ENCODE assay signal across 5 cellular contexts in genomic region chr3:183714622-183715021, GRCh38.
"Had no signal": no experiment of that assay in that cellular context is flagged by ENCODE, and none has a peak within 500 bp of the region (broad histone marks: within the 10 kb centered on the region; RNA-seq: fewer than 3 reads in every experiment).

No MANE protein-coding gene starts in this region.

- DNase-seq: H9, HCEC 1CT, IMR-90 had no signal

- H3K4me3 Mint-ChIP-seq: GM23338, H9 had no signal

- H3K4me1 Mint-ChIP-seq: GM23338, H9 had no signal

- H3K4me3 ChIP-seq: GM23338, K562 had no signal

- H3K27ac Mint-ChIP-seq: GM23338 had no signal

- H3K9me3 Mint-ChIP-seq: GM23338, H9 had no signal
